In the genomic region with DNA sequence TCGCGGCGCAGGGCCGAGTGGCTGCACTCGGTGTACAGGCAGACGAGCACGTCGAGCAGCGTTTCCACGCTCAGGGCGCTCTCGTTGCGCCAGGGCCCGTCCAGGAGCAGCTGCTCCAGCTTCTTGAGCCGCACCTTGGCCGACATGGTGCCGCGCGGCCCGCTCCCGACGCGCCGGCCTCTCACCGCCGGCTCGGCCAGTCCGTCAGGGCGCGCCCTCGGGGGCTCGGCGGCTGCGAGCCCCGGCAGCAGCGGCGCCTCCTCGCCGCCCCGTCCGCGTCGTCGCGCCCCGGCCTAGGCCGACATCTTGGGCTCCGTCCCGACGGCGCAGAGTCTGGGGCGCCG, we compare ENCODE assay signal across 1 cellular context.
TF ChIP-seq lines count a peak whose summit lies in the region.

No MANE protein-coding gene starts in this region.

TF ChIP-seq in GM23338, 12 proteins besides CTCF, POLR2A, EP300 and RAD21 (continued from another document):
- TF ChIP-seq, protein P1, sequence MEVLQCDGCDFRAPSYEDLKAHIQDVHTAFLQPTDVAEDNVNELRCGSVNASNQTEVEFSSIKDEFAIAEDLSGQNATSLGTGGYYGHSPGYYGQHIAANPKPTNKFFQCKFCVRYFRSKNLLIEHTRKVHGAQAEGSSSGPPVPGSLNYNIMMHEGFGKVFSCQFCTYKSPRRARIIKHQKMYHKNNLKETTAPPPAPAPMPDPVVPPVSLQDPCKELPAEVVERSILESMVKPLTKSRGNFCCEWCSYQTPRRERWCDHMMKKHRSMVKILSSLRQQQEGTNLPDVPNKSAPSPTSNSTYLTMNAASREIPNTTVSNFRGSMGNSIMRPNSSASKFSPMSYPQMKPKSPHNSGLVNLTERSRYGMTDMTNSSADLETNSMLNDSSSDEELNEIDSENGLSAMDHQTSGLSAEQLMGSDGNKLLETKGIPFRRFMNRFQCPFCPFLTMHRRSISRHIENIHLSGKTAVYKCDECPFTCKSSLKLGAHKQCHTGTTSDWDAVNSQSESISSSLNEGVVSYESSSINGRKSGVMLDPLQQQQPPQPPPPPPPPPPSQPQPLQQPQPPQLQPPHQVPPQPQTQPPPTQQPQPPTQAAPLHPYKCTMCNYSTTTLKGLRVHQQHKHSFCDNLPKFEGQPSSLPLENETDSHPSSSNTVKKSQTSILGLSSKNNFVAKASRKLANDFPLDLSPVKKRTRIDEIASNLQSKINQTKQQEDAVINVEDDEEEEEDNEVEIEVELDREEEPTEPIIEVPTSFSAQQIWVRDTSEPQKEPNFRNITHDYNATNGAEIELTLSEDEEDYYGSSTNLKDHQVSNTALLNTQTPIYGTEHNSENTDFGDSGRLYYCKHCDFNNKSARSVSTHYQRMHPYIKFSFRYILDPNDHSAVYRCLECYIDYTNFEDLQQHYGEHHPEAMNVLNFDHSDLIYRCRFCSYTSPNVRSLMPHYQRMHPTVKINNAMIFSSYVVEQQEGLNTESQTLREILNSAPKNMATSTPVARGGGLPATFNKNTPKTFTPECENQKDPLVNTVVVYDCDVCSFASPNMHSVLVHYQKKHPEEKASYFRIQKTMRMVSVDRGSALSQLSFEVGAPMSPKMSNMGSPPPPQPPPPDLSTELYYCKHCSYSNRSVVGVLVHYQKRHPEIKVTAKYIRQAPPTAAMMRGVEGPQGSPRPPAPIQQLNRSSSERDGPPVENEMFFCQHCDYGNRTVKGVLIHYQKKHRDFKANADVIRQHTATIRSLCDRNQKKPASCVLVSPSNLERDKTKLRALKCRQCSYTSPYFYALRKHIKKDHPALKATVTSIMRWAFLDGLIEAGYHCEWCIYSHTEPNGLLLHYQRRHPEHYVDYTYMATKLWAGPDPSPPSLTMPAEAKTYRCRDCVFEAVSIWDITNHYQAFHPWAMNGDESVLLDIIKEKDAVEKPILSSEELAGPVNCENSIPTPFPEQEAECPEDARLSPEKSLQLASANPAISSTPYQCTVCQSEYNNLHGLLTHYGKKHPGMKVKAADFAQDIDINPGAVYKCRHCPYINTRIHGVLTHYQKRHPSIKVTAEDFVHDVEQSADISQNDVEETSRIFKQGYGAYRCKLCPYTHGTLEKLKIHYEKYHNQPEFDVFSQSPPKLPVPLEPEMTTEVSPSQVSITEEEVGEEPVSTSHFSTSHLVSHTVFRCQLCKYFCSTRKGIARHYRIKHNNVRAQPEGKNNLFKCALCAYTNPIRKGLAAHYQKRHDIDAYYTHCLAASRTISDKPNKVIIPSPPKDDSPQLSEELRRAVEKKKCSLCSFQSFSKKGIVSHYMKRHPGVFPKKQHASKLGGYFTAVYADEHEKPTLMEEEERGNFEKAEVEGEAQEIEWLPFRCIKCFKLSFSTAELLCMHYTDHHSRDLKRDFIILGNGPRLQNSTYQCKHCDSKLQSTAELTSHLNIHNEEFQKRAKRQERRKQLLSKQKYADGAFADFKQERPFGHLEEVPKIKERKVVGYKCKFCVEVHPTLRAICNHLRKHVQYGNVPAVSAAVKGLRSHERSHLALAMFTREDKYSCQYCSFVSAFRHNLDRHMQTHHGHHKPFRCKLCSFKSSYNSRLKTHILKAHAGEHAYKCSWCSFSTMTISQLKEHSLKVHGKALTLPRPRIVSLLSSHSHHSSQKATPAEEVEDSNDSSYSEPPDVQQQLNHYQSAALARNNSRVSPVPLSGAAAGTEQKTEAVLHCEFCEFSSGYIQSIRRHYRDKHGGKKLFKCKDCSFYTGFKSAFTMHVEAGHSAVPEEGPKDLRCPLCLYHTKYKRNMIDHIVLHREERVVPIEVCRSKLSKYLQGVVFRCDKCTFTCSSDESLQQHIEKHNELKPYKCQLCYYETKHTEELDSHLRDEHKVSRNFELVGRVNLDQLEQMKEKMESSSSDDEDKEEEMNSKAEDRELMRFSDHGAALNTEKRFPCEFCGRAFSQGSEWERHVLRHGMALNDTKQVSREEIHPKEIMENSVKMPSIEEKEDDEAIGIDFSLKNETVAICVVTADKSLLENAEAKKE (CRISPR knock-in tag; IDR thresholded peaks at IDR 0.05), result no peak
- TF ChIP-seq ZNF331 (CRISPR knock-in tag; IDR thresholded peaks at IDR 0.05; ENCODE audit: low read depth) (no peak), CREB1 (CRISPR knock-in tag; IDR thresholded peaks at IDR 0.05; ENCODE audit: low read depth) (no peak), JUNB (IDR thresholded peaks at IDR 0.05; ENCODE audit: unreplicated experiment) (no peak)
- TF ChIP-seq, protein P2, sequence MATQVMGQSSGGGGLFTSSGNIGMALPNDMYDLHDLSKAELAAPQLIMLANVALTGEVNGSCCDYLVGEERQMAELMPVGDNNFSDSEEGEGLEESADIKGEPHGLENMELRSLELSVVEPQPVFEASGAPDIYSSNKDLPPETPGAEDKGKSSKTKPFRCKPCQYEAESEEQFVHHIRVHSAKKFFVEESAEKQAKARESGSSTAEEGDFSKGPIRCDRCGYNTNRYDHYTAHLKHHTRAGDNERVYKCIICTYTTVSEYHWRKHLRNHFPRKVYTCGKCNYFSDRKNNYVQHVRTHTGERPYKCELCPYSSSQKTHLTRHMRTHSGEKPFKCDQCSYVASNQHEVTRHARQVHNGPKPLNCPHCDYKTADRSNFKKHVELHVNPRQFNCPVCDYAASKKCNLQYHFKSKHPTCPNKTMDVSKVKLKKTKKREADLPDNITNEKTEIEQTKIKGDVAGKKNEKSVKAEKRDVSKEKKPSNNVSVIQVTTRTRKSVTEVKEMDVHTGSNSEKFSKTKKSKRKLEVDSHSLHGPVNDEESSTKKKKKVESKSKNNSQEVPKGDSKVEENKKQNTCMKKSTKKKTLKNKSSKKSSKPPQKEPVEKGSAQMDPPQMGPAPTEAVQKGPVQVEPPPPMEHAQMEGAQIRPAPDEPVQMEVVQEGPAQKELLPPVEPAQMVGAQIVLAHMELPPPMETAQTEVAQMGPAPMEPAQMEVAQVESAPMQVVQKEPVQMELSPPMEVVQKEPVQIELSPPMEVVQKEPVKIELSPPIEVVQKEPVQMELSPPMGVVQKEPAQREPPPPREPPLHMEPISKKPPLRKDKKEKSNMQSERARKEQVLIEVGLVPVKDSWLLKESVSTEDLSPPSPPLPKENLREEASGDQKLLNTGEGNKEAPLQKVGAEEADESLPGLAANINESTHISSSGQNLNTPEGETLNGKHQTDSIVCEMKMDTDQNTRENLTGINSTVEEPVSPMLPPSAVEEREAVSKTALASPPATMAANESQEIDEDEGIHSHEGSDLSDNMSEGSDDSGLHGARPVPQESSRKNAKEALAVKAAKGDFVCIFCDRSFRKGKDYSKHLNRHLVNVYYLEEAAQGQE (IDR thresholded peaks at IDR 0.05; ENCODE audit: unreplicated experiment), result no peak
- TF ChIP-seq, protein P3, sequence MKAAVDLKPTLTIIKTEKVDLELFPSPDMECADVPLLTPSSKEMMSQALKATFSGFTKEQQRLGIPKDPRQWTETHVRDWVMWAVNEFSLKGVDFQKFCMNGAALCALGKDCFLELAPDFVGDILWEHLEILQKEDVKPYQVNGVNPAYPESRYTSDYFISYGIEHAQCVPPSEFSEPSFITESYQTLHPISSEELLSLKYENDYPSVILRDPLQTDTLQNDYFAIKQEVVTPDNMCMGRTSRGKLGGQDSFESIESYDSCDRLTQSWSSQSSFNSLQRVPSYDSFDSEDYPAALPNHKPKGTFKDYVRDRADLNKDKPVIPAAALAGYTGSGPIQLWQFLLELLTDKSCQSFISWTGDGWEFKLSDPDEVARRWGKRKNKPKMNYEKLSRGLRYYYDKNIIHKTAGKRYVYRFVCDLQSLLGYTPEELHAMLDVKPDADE (IDR thresholded peaks at IDR 0.05), result no peak
